In genomic region chr17:44204453-44204882, GRCh38 we compare ENCODE assay signal across 11 cellular contexts. TPM values are rescaled to one million over a fixed set of nuclear protein-coding genes. Genes with fewer than 3 reads are reported as not detected.
DNase-seq lines count a peak whose midpoint lies in the region; ATAC-seq, FAIRE-seq and TF ChIP-seq lines count a peak whose summit lies in the region.
"Had no signal": no experiment of that assay in that cellular context is flagged by ENCODE, and none has a peak within 500 bp of the region (broad histone marks: within the 10 kb centered on the region; RNA-seq: fewer than 3 reads in every experiment).

No MANE protein-coding gene starts in this region.

- no peaks in the 10 kb centered on the region for H3K9me3 ChIP-seq in astrocyte (ENCODE audit: insufficient read depth, low read depth, low read length)
- H3K9me3 ChIP-seq in lower lobe of right lung = no peaks in the 10 kb centered on the region

- H3K4me1 Mint-ChIP-seq in astrocyte (ENCODE audit: low read depth, unreplicated experiment) = peaks cover 13% of the 10 kb centered on the region

- H3K4me3 Mint-ChIP-seq in astrocyte (ENCODE audit: unreplicated experiment) = no peak overlapping the region

- no peak overlapping the region for H3K4me3 ChIP-seq in astrocyte (ENCODE audit: insufficient read depth, low read depth, low read length)
- H3K4me3 ChIP-seq in lower lobe of right lung = no peak overlapping the region

- peaks cover 24% of the 10 kb centered on the region for H4K20me1 ChIP-seq in astrocyte (ENCODE audit: insufficient read depth, low read length)

- no peaks in the 10 kb centered on the region for H3K27me3 ChIP-seq in astrocyte (ENCODE audit: insufficient read depth, low read length)
- no peaks in the 10 kb centered on the region for H3K27me3 ChIP-seq in lower lobe of right lung (ENCODE audit: low read depth)

- H3K79me2 ChIP-seq in astrocyte (ENCODE audit: insufficient read depth, low read length) = peaks cover 4% of the 10 kb centered on the region

- no peak overlapping the region for H3K9ac ChIP-seq in astrocyte (ENCODE audit: low read length)

- peak overlapping the region; percentile 1 for H3K4me2 ChIP-seq in astrocyte (ENCODE audit: low read length)

- peaks cover 8% of the 10 kb centered on the region for H3K36me3 Mint-ChIP-seq in astrocyte (ENCODE audit: low read depth, unreplicated experiment)

- H3K9me3 Mint-ChIP-seq in astrocyte (ENCODE audit: unreplicated experiment) = no peaks in the 10 kb centered on the region

- FAIRE-seq in astrocyte (lab: Jason Lieb, UNC) = no peak
- FAIRE-seq: H54 had no signal

- H3K27ac ChIP-seq in astrocyte (ENCODE audit: low read depth, low read length) = no peak overlapping the region
- H3K27ac ChIP-seq in lower lobe of right lung = no peak overlapping the region

- TF ChIP-seq CTCF in astrocyte (IDR thresholded peaks at IDR 0.05; ENCODE audit: insufficient read depth, low read depth, low read length) (no peak), lower lobe of right lung (IDR thresholded peaks at IDR 0.05) (no peak)

- no peak overlapping the region for H3K27ac Mint-ChIP-seq in astrocyte (ENCODE audit: unreplicated experiment)

- intact Hi-C loops in lower lobe of right lung (cut with DNase I) = no loop called here

- H3K4me1 ChIP-seq in astrocyte (ENCODE audit: insufficient read depth, low read length) = peaks cover 29% of the 10 kb centered on the region
- peaks cover 23% of the 10 kb centered on the region for H3K4me1 ChIP-seq in lower lobe of right lung

- no peak overlapping the region for H2AFZ ChIP-seq in astrocyte (ENCODE audit: low read depth, low read length)

- peaks cover 9% of the 10 kb centered on the region for H3K36me3 ChIP-seq in astrocyte (ENCODE audit: insufficient read depth, low read length)
- peaks cover 31% of the 10 kb centered on the region for H3K36me3 ChIP-seq in lower lobe of right lung

- ATAC-seq in lower lobe of right lung = no peak
- ATAC-seq in HG02840 (IDR thresholded peaks at IDR 0.05; ENCODE audit: low FRiP score, unreplicated experiment) = no peak
- ATAC-seq in GM18907 (IDR thresholded peaks at IDR 0.05; ENCODE audit: unreplicated experiment) = no peak

- DNase-seq in Daoy (ENCODE audit: low read depth) = peak; percentile 30
- peak; percentile 73 for DNase-seq in M059J (ENCODE audit: low read depth)
- peak; percentile 49 for DNase-seq in astrocyte (ENCODE audit: low read depth)
- peak; percentile 42 for DNase-seq in lower lobe of right lung
- DNase-seq in GOT3 (lab: John Stamatoyannopoulos, UW) = no peak
- no peak for DNase-seq in NCI-H526 (lab: John Stamatoyannopoulos, UW)
- DNase-seq: effector memory CD4-positive, alpha-beta T cell; NCI-H1417 treated with DMSO at 0.1 percent for 48 hours had no signal

- H3K27me3 Mint-ChIP-seq in astrocyte (ENCODE audit: low read depth, unreplicated experiment) = no peaks in the 10 kb centered on the region

RNA-seq across cellular contexts. Expression of gene ATXN7L3, which starts 4.8 kb away (rescaled TPM):
- total RNA-seq in Daoy (2014; rRNA removed; shearing (Covaris generic)) = 23.6 and 41.2 TPM in 2 replicates
- total RNA-seq in M059J (2014; rRNA removed; shearing (Covaris generic)) = 21.3 and 32.7 TPM in 2 replicates
- total RNA-seq in astrocyte (87.0 and 96.0 TPM in 2 replicates), lower lobe of right lung (67.4 TPM)

RNA-seq across cellular contexts. Expression of gene UBTF, which starts 15.0 kb away (rescaled TPM):
- 57.9 and 74.4 TPM in 2 replicates for total RNA-seq in Daoy (2014; rRNA removed; shearing (Covaris generic))
- total RNA-seq in M059J (2014; rRNA removed; shearing (Covaris generic)) = 37.8 and 57.5 TPM in 2 replicates
- total RNA-seq in astrocyte (43.2 and 48.0 TPM in 2 replicates), lower lobe of right lung (56.7 TPM)

RNA-seq across cellular contexts. Expression of gene TMUB2, which starts 17.7 kb away (rescaled TPM):
- total RNA-seq in Daoy (2014; rRNA removed; shearing (Covaris generic)) = 7.0 and 9.2 TPM in 2 replicates
- total RNA-seq in M059J (2014; rRNA removed; shearing (Covaris generic)) = 36.8 and 37.6 TPM in 2 replicates
- total RNA-seq in astrocyte (28.2 and 28.8 TPM in 2 replicates), lower lobe of right lung (41.9 TPM)

RNA-seq across cellular contexts. Expression of gene ASB16, which starts 34.0 kb away (rescaled TPM):
- total RNA-seq in Daoy (2014; rRNA removed; shearing (Covaris generic)) = not detected in 2 replicates
- not detected in 2 replicates for total RNA-seq in M059J (2014; rRNA removed; shearing (Covaris generic))
- total RNA-seq in astrocyte (not detected in 2 replicates), lower lobe of right lung (not detected)

Comparison
In these comparisons a context has a peak if more than half of its experiments do, and no peak if none do; other contexts are left out.
1. DNase-seq: peak in Daoy (single experiment), M059J (single experiment), astrocyte (single experiment) and lower lobe of right lung (single experiment); none in GOT3 (single experiment) and NCI-H526 (0 of 2).